23 cellular contexts compared by ENCODE assay signal in the genomic region with DNA sequence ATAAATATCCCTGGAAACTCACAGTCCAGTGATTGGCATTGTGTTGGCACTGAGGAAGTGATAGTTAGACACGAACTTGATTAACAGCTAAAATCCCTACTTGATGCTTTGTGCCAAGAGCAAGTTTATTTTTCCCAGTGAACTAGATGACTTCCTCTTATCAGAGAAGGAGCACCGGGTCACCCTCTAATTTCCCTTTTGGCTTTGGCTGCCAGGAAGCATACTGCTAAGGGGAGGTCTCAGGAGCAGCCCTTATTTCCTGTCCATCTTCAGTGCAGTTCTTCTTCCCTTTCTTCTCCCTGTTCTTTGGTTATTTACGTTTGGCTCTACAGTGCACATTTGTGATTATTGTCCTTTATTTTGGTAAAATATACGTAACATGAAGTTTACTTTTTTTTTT. TPM values are rescaled to one million over a fixed set of nuclear protein-coding genes. Genes with fewer than 3 reads are reported as not detected.
"Had no signal": no experiment of that assay in that cellular context is flagged by ENCODE, and none has a peak within 500 bp of the region (broad histone marks: within the 10 kb centered on the region; RNA-seq: fewer than 3 reads in every experiment).

No MANE protein-coding gene starts in this region.

- H3K4me1 ChIP-seq: breast epithelium, lower lobe of right lung, upper lobe of left lung had no signal

- H3K27ac ChIP-seq: breast epithelium, coronary artery, epithelial cell of prostate, gastroesophageal sphincter, lower lobe of right lung, upper lobe of left lung, WERI-Rb-1 had no signal

- H3K9me3 ChIP-seq: breast epithelium, gastroesophageal sphincter, lower lobe of right lung, SK-N-SH, upper lobe of left lung had no signal

- H3K9ac ChIP-seq: SK-N-SH had no signal

- H3K27me3 ChIP-seq: breast epithelium, gastroesophageal sphincter, upper lobe of left lung had no signal

- H3K4me3 ChIP-seq: breast epithelium, coronary artery, gastroesophageal sphincter, lower lobe of right lung, upper lobe of left lung had no signal

- H3K27ac Mint-ChIP-seq: activated naive CD8-positive, alpha-beta T cell treated with anti-CD3 and anti-CD28 coated beads for 36 hours; activated T-cell treated with anti-CD3 and anti-CD28 coated beads, Interleukin-2, amount 50 U/mL, for 24 hours; activated T-helper 2 cell treated with anti-CD3 and anti-CD28 coated beads, Interferon-gamma antibody, Interleukin-2, Interleukin-4, amounts not matched to agents 10 μg/mL and 5 μg/mL and 100 μg/mL, durations not matched to agents 14 hours and 24 hours and 36 hours; endodermal cell; naive B cell had no signal

- H3K36me3 ChIP-seq: breast epithelium, gastroesophageal sphincter, lower lobe of right lung, upper lobe of left lung, WERI-Rb-1 had no signal

- H3K27me3 Mint-ChIP-seq: activated naive CD8-positive, alpha-beta T cell treated with anti-CD3 and anti-CD28 coated beads for 36 hours had no signal

- ATAC-seq: gastroesophageal sphincter, lower lobe of right lung had no signal

- H3K4me3 Mint-ChIP-seq: activated naive CD8-positive, alpha-beta T cell treated with anti-CD3 and anti-CD28 coated beads for 36 hours; activated T-cell treated with anti-CD3 and anti-CD28 coated beads, Interleukin-2, amount 50 U/mL, for 24 hours; endodermal cell; neural crest cell had no signal

- H3K4me2 ChIP-seq: SK-N-SH had no signal

- H3K9me3 Mint-ChIP-seq: activated naive CD8-positive, alpha-beta T cell treated with anti-CD3 and anti-CD28 coated beads for 36 hours; activated T-cell treated with anti-CD3 and anti-CD28 coated beads, Interleukin-2, amount 50 U/mL, for 24 hours; activated T-helper 2 cell treated with anti-CD3 and anti-CD28 coated beads, Interferon-gamma antibody, Interleukin-2, Interleukin-4, amounts not matched to agents 10 μg/mL and 5 μg/mL and 100 μg/mL, durations not matched to agents 14 hours and 24 hours and 36 hours; endodermal cell; naive B cell; neural crest cell had no signal

- H3K36me3 Mint-ChIP-seq: activated naive CD8-positive, alpha-beta T cell treated with anti-CD3 and anti-CD28 coated beads for 36 hours; naive B cell had no signal

- DNase-seq: activated CD4-positive, alpha-beta T cell treated with anti-CD3 and anti-CD28 coated beads, Interleukin-2, amount 50 U/mL, for 1 hour; activated CD4-positive, CD25-positive, alpha-beta regulatory T cell treated with anti-CD3 and anti-CD28 coated beads, Interleukin-2, amount 50 U/mL, for 72 hours; activated naive CD4-positive, alpha-beta T cell treated with Interleukin-2 at 50 U/mL for 16 hours; activated naive CD8-positive, alpha-beta T cell treated with anti-CD3 and anti-CD28 coated beads for 36 hours; activated T-cell treated with anti-CD3 and anti-CD28 coated beads, Interleukin-2, amount 50 U/mL, for 24 hours; amniotic stem cell; endodermal cell; head of caudate nucleus; hypothalamus; lower lobe of right lung; naive B cell; SK-N-SH; stimulated activated CD4-positive, alpha-beta T cell treated with anti-CD3 and anti-CD28 coated beads, Interleukin-2, amount 100 ng/mL, for 48 hours; stimulated activated naive CD4-positive, alpha-beta T cell treated with Interleukin-2 at 50 U/mL for 16 hours; T-helper 1 cell; upper lobe of left lung; WERI-Rb-1 had no signal

RNA-seq across cellular contexts. Expression of gene FBLN2, which starts 13.0 kb away (rescaled TPM):
- total RNA-seq: activated T-helper 2 cell treated with anti-CD3 and anti-CD28 coated beads, Interferon-gamma antibody, Interleukin-2, Interleukin-4, amounts not matched to agents 10 μg/mL and 5 μg/mL and 100 μg/mL, durations not matched to agents 14 hours and 24 hours and 36 hours had no signal
